ENCODE assay signal across 29 cellular contexts in genomic region chr7:81503321-81503720, GRCh38.
"Had no signal": no experiment of that assay in that cellular context is flagged by ENCODE, and none has a peak within 500 bp of the region (broad histone marks: within the 10 kb centered on the region; RNA-seq: fewer than 3 reads in every experiment).

No MANE protein-coding gene starts in this region.

- DNase-seq: activated CD4-positive, alpha-beta T cell treated with anti-CD3 and anti-CD28 coated beads for 36 hours; activated CD4-positive, CD25-positive, alpha-beta regulatory T cell; activated CD8-positive, alpha-beta memory T cell treated with anti-CD3 and anti-CD28 coated beads, Interleukin-2, amount 10 ng/mL, durations not matched to agents 7 days and 5 days; activated CD8-positive, alpha-beta T cell treated with anti-CD3 and anti-CD28 coated beads, Interleukin-2, amount 10 ng/mL, durations not matched to agents 7 days and 5 days; activated effector memory CD4-positive, alpha-beta T cell treated with Interleukin-2 at 50 U/mL for 16 hours; activated naive CD4-positive, alpha-beta T cell treated with Interleukin-2 at 50 U/mL for 16 hours; activated T-cell treated with anti-CD3 and anti-CD28 coated beads, Interleukin-2, amount 50 U/mL, for 48 hours; anterior cingulate cortex; endodermal cell; glutamatergic neuron; left ventricle myocardium superior; mammary epithelial cell; naive B cell; nephron progenitor cell; right lobe of liver; stimulated activated CD4-positive, alpha-beta T cell treated with anti-CD3 and anti-CD28 coated beads, Interleukin-12 subunit alpha, Interleukin-12 subunit beta, amount 100 ng/mL, for 4 hours; stimulated activated CD4-positive, alpha-beta T cell treated with anti-CD3 and anti-CD28 coated beads, Interleukin-4, amount 100 ng/mL, for 1 hour; stimulated activated naive CD8-positive, alpha-beta T cell treated with anti-CD3 and anti-CD28 coated beads, Interleukin-15, Interleukin-2, amounts not matched to agents 100 U/mL and 50 U/mL, for 24 hours; testis; transverse colon had no signal

- H3K9me3 Mint-ChIP-seq: dendritic cell treated with granulocyte-macrophage colony-stimulating factor and Interleukin-4, amounts not matched to agents 40 ng/mL and 50 ng/mL, for 4 days; endodermal cell; mesothelial cell of epicardium; naive B cell; nephron progenitor cell had no signal

- FAIRE-seq: bronchial epithelial cell, urothelium cell line had no signal

- H3K4me3 ChIP-seq: esophagus muscularis mucosa, right lobe of liver, skin epidermis, testis, transverse colon had no signal

- H3K4me1 Mint-ChIP-seq: activated CD4-positive, alpha-beta T cell treated with anti-CD3 and anti-CD28 coated beads for 36 hours; activated CD8-positive, alpha-beta memory T cell treated with anti-CD3 and anti-CD28 coated beads, Interleukin-2, amount 10 ng/mL, durations not matched to agents 7 days and 5 days; central memory CD8-positive, alpha-beta T cell; naive B cell had no signal

- H3K4me3 Mint-ChIP-seq: activated CD4-positive, alpha-beta T cell treated with anti-CD3 and anti-CD28 coated beads for 36 hours; activated CD8-positive, alpha-beta memory T cell treated with anti-CD3 and anti-CD28 coated beads, Interleukin-2, amount 10 ng/mL, durations not matched to agents 7 days and 5 days; activated CD8-positive, alpha-beta T cell treated with anti-CD3 and anti-CD28 coated beads, Interleukin-2, amount 10 ng/mL, durations not matched to agents 7 days and 5 days; activated naive CD8-positive, alpha-beta T cell; central memory CD8-positive, alpha-beta T cell; dendritic cell treated with granulocyte-macrophage colony-stimulating factor and Interleukin-4, amounts not matched to agents 40 ng/mL and 50 ng/mL, for 4 days; endodermal cell; mesothelial cell of epicardium; naive B cell; nephron progenitor cell had no signal

- H3K36me3 Mint-ChIP-seq: activated CD8-positive, alpha-beta memory T cell treated with anti-CD3 and anti-CD28 coated beads, Interleukin-2, amount 10 ng/mL, durations not matched to agents 7 days and 5 days; activated naive CD8-positive, alpha-beta T cell; mesothelial cell of epicardium; naive B cell had no signal

- H3K27ac ChIP-seq: esophagus muscularis mucosa, neutrophil, right lobe of liver, skin epidermis, testis, transverse colon had no signal

- ATAC-seq: activated CD4-positive, alpha-beta T cell treated with anti-CD3 and anti-CD28 coated beads for 36 hours; activated CD8-positive, alpha-beta memory T cell treated with anti-CD3 and anti-CD28 coated beads, Interleukin-2, amount 10 ng/mL, durations not matched to agents 7 days and 5 days; activated CD8-positive, alpha-beta T cell treated with anti-CD3 and anti-CD28 coated beads, Interleukin-2, amount 10 ng/mL, durations not matched to agents 7 days and 5 days; left ventricle myocardium superior; right lobe of liver; stimulated activated naive CD8-positive, alpha-beta T cell treated with anti-CD3 and anti-CD28 coated beads, Interleukin-15, Interleukin-2, amounts not matched to agents 100 U/mL and 50 U/mL, for 24 hours had no signal

- H3K27me3 Mint-ChIP-seq: activated CD4-positive, alpha-beta T cell treated with anti-CD3 and anti-CD28 coated beads for 36 hours; activated CD8-positive, alpha-beta memory T cell treated with anti-CD3 and anti-CD28 coated beads, Interleukin-2, amount 10 ng/mL, durations not matched to agents 7 days and 5 days; activated naive CD8-positive, alpha-beta T cell; central memory CD8-positive, alpha-beta T cell; dendritic cell treated with granulocyte-macrophage colony-stimulating factor and Interleukin-4, amounts not matched to agents 40 ng/mL and 50 ng/mL, for 4 days; naive B cell had no signal

- H3K27ac Mint-ChIP-seq: activated CD4-positive, alpha-beta T cell treated with anti-CD3 and anti-CD28 coated beads for 36 hours; activated CD8-positive, alpha-beta memory T cell treated with anti-CD3 and anti-CD28 coated beads, Interleukin-2, amount 10 ng/mL, durations not matched to agents 7 days and 5 days; activated CD8-positive, alpha-beta T cell treated with anti-CD3 and anti-CD28 coated beads, Interleukin-2, amount 10 ng/mL, durations not matched to agents 7 days and 5 days; activated naive CD8-positive, alpha-beta T cell; dendritic cell treated with granulocyte-macrophage colony-stimulating factor and Interleukin-4, amounts not matched to agents 40 ng/mL and 50 ng/mL, for 4 days; endodermal cell; mesothelial cell of epicardium; naive B cell; nephron progenitor cell had no signal
